In the genomic region with DNA sequence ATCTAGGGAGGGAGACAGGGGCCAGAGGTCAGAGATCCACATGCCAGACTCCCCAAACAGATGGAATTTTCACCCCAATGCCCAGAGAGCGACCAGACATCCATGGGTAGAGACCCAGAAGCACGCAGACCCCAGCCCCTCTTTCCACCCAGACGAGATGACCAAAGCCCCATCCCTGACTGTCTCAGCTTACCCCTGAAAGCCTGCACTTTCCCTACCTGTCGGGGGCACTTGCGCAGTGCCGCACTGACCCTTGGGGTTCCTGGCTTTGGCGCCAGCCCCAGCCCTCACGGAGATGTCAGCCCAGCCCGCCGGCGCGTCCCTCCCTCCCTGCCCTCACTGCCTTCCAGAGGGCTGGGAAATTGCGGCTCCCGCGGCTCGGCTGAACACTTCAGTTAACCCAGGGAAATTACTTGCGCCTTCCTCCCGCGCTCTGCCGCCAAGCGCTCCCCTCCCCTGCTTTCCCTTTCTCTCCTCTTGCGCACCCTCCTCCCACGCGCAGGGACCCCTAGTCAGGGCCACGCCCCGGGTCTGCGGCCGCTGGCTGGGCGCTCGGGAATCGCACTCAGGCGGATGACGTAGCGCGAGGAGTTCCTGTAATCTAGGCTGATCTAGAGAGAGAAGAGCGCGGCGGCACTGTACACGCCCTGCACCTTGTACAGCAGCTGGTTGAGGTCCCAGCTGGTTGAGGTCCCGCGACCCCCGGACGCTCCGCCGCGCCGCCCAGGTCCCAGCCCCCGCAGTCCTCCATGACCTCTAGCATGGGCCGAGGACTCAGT, we compare ENCODE assay signal across 8 cellular contexts.
A peak's percentile ranks its signal among the peaks of the same experiment; 100 is the strongest.
DNase-seq lines count a peak whose midpoint lies in the region; ATAC-seq lines count a peak whose summit lies in the region.

No MANE protein-coding gene starts in this region.

- no peak overlapping the region for H3K27ac ChIP-seq in rectal smooth muscle tissue (ENCODE audit: low read depth, low read length)

- no peak overlapping the region for H3K9ac ChIP-seq in rectal smooth muscle tissue (ENCODE audit: low read length)

- peak overlapping the region; percentile 29 for H3K4me3 ChIP-seq in rectal smooth muscle tissue (ENCODE audit: low read length)

- DNase-seq in ELR (ENCODE audit: low read depth) (peak; percentile 39), NCI-H510A treated with DMSO at 0.1 percent for 48 hours (lab: John Stamatoyannopoulos, UW) (peak; percentile 68), epidermal melanocyte (ENCODE audit: insufficient read length, low spot score) (peak; percentile 18), hepatic stellate cell (ENCODE audit: low spot score) (no peak)
- DNase-seq in activated CD4-positive, CD25-positive, alpha-beta regulatory T cell treated with anti-CD3 and anti-CD28 coated beads, Interleukin-2, amount 50 U/mL, for 72 hours: no peak

- ATAC-seq in GM21447 (IDR thresholded peaks at IDR 0.05; ENCODE audit: unreplicated experiment) (no peak), HG02970 (IDR thresholded peaks at IDR 0.05; ENCODE audit: low FRiP score, unreplicated experiment) (no peak)

- H3K36me3 ChIP-seq in rectal smooth muscle tissue (ENCODE audit: control insufficient read depth, insufficient read depth, low read length): no peaks in the 10 kb centered on the region

- H3K27me3 ChIP-seq in rectal smooth muscle tissue (ENCODE audit: control insufficient read depth, insufficient read depth, low read length): peaks cover 34% of the 10 kb centered on the region

- H3K4me1 ChIP-seq in rectal smooth muscle tissue (ENCODE audit: control insufficient read depth, insufficient read depth, low read length): no peaks in the 10 kb centered on the region

Comparison
In these comparisons a context has a peak if more than half of its experiments do, and no peak if none do; other contexts are left out.
1. DNase-seq: peak in ELR (single experiment), NCI-H510A treated with DMSO at 0.1 percent for 48 hours (single experiment) and epidermal melanocyte (single experiment); none in hepatic stellate cell (single experiment) and activated CD4-positive, CD25-positive, alpha-beta regulatory T cell treated with anti-CD3 and anti-CD28 coated beads, Interleukin-2, amount 50 U/mL, for 72 hours (single experiment).